Comparison of ENCODE assay signal across 8 cellular contexts in genomic region chr13:113742000-113742441, GRCh38. TPM values are rescaled to one million over a fixed set of nuclear protein-coding genes. Genes with fewer than 3 reads are reported as not detected.
A peak's percentile ranks its signal among the peaks of the same experiment; 100 is the strongest.
DNase-seq lines count a peak whose midpoint lies in the region; ATAC-seq, FAIRE-seq and TF ChIP-seq lines count a peak whose summit lies in the region.

No MANE protein-coding gene starts in this region.

- H4K20me1 ChIP-seq in astrocyte (ENCODE audit: insufficient read depth, low read length) = no peaks in the 10 kb centered on the region

- H3K9me3 ChIP-seq in right atrium auricular region (no peaks in the 10 kb centered on the region), astrocyte (ENCODE audit: insufficient read depth, low read depth, low read length) (no peaks in the 10 kb centered on the region)

- H3K4me3 ChIP-seq in right atrium auricular region (no peak overlapping the region), astrocyte (ENCODE audit: insufficient read depth, low read depth, low read length) (no peak overlapping the region)

- H3K36me3 ChIP-seq in right atrium auricular region (no peaks in the 10 kb centered on the region), astrocyte (ENCODE audit: insufficient read depth, low read length) (no peaks in the 10 kb centered on the region)

- no peak overlapping the region for H2AFZ ChIP-seq in astrocyte (ENCODE audit: low read depth, low read length)

- peaks cover 4% of the 10 kb centered on the region for H3K36me3 Mint-ChIP-seq in astrocyte (ENCODE audit: low read depth, unreplicated experiment)

- TF ChIP-seq CTCF in right atrium auricular region (IDR thresholded peaks at IDR 0.05) (no peak), astrocyte (IDR thresholded peaks at IDR 0.05; ENCODE audit: insufficient read depth, low read depth, low read length) (peak; percentile 8)

- FAIRE-seq in astrocyte (lab: Jason Lieb, UNC) = no peak

- no peak overlapping the region for H3K9ac ChIP-seq in astrocyte (ENCODE audit: low read length)

- no peak overlapping the region for H3K27ac ChIP-seq in right atrium auricular region
- H3K27ac ChIP-seq in astrocyte (ENCODE audit: low read depth, low read length) = no peak overlapping the region

- H3K27me3 Mint-ChIP-seq in astrocyte (ENCODE audit: low read depth, unreplicated experiment) = peaks cover 43% of the 10 kb centered on the region

- peaks cover 4% of the 10 kb centered on the region for H3K4me1 Mint-ChIP-seq in astrocyte (ENCODE audit: low read depth, unreplicated experiment)

- intact Hi-C loops in Right ventricle myocardium superior (cut with DNase I) = no loop called here

- H3K79me2 ChIP-seq in astrocyte (ENCODE audit: insufficient read depth, low read length) = no peaks in the 10 kb centered on the region

- no peak overlapping the region for H3K27ac Mint-ChIP-seq in astrocyte (ENCODE audit: unreplicated experiment)

- H3K9me3 Mint-ChIP-seq in astrocyte (ENCODE audit: unreplicated experiment) = no peaks in the 10 kb centered on the region

- H3K4me3 Mint-ChIP-seq in astrocyte (ENCODE audit: unreplicated experiment) = no peak overlapping the region

- H3K4me2 ChIP-seq in astrocyte (ENCODE audit: low read length) = peak overlapping the region; percentile 19

- H3K27me3 ChIP-seq in right atrium auricular region (no peaks in the 10 kb centered on the region), astrocyte (ENCODE audit: insufficient read depth, low read length) (peaks cover 8% of the 10 kb centered on the region)

- H3K4me1 ChIP-seq in right atrium auricular region (peaks cover 0 to 9% of the 10 kb centered on the region in 2 donors), astrocyte (ENCODE audit: insufficient read depth, low read length) (peaks cover 6% of the 10 kb centered on the region)

- ATAC-seq in Right ventricle myocardium superior (ENCODE audit: poor library complexity) (peak; percentile 70), left lobe of liver (peak; percentile 87), GM21529 (IDR thresholded peaks at IDR 0.05; ENCODE audit: unreplicated experiment) (no peak), GM21390 (IDR thresholded peaks at IDR 0.05; ENCODE audit: unreplicated experiment) (no peak)

- DNase-seq in Right ventricle myocardium superior = peak; percentile 74
- no peak for DNase-seq in right atrium auricular region (ENCODE audit: low spot score)
- DNase-seq in NCI-H460 (ENCODE audit: extremely low read depth, low read depth) = peak; percentile 31
- no peak for DNase-seq in astrocyte (ENCODE audit: low read depth)
- DNase-seq in left lobe of liver (ENCODE audit: low spot score) = no peak
- DNase-seq in putamen (ENCODE audit: low spot score) = no peak

RNA-seq across cellular contexts. Expression of gene TMEM255B, which starts 17.0 kb away (rescaled TPM):
- total RNA-seq in Right ventricle myocardium superior (6.9 TPM), right atrium auricular region (1 to 10 TPM; 5.2 to 6.0 TPM), astrocyte (7.1 and 8.4 TPM in 2 replicates), left lobe of liver (5.3 TPM)
- 0.02 TPM in 1 of 2 replicates, not detected in the other for total RNA-seq in NCI-H460 (2014; rRNA removed; shearing (Covaris generic))
- polyA plus RNA-seq in NCI-H460 (2014; cell fraction: nucleus; rRNA removed) = not detected in 2 replicates

Comparison
In these comparisons a context has a peak if more than half of its experiments do, and no peak if none do; other contexts are left out.
1. DNase-seq: peak in Right ventricle myocardium superior (single experiment) and NCI-H460 (single experiment); none in right atrium auricular region (single experiment), astrocyte (single experiment), left lobe of liver (single experiment) and putamen (single experiment).
2. ATAC-seq: peak in Right ventricle myocardium superior (single experiment) and left lobe of liver (single experiment); none in GM21529 (single experiment) and GM21390 (single experiment).